ENCODE assay signal across 18 cellular contexts in the genomic region with DNA sequence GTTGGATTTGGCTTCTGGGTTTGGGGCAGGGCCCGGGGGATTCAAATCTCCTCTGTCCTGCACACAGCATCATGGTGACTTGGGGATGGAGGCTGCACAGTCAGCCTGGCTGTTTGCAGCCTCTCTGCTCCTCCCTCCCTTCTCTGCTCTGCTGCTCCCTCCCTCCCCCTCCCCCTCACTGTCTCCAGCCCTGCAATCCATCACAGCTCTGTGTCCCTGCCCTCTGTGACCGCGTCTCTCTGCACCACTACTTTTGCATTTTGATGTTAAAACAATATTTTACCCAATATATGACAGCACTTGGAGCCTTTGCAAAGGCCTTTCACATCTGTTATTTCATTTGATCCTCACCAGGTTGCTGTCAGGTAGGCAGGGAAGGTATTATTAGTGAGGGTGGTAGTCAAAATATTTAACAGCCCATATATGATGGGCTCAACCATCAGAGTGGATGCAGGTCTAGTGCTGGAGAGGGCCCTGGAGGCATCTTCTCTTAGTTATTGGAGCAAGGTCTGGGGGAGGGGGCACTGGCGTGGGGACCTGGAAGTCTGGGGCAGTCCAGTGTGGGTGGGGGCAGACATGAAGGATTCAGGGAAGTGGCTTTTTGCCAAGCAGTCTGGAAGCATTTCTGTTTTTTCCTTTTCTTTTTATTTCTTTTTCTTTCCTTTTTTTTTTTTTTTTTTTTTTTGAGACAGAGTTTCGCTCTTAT. TPM values are rescaled to one million over a fixed set of nuclear protein-coding genes. Genes with fewer than 3 reads are reported as not detected.
DNase-seq lines count a peak whose midpoint lies in the region; ATAC-seq and TF ChIP-seq lines count a peak whose summit lies in the region.
"Had no signal": no experiment of that assay in that cellular context is flagged by ENCODE, and none has a peak within 500 bp of the region (broad histone marks: within the 10 kb centered on the region; RNA-seq: fewer than 3 reads in every experiment).

No MANE protein-coding gene starts in this region.

- DNase-seq in Caki2 (ENCODE audit: low read depth) (peak; percentile 45), HuH-7 (ENCODE audit: low spot score) (peak; percentile 61), natural killer cell (no peak), SIG-M5 treated with dmso at 0.1 percent for 504 hours (lab: John Stamatoyannopoulos, UW; ENCODE audit: unreplicated experiment) (no peak), NAMALWA (ENCODE audit: low spot score) (no peak), DMS153 treated with DMSO at 0.1 percent for 48 hours (lab: John Stamatoyannopoulos, UW; ENCODE audit: unreplicated experiment) (no peak), DMS114 treated with DMSO at 0.1 percent for 48 hours (lab: John Stamatoyannopoulos, UW; ENCODE audit: unreplicated experiment) (no peak)
- DNase-seq: activated CD4-positive, alpha-beta T cell treated with anti-CD3 and anti-CD28 coated beads, Interleukin-2, amount 50 U/mL, for 48 hours; activated T-cell treated with anti-CD3 and anti-CD28 coated beads, Interleukin-2, amount 50 U/mL, for 4 hours; body of pancreas; KG1; NCI-H1694; PC-9; psoas muscle; tibial artery had no signal

- H3K4me1 Mint-ChIP-seq in natural killer cell: peaks cover 6 to 15% of the 10 kb centered on the region in 2 donors
- H3K4me1 Mint-ChIP-seq: activated naive CD4-positive, alpha-beta T cell treated with anti-CD3 and anti-CD28 coated beads, Interleukin-2, amount 50 U/mL, for 24 hours had no signal

- no peaks in the 10 kb centered on the region for H3K9me3 Mint-ChIP-seq in natural killer cell
- H3K9me3 Mint-ChIP-seq: activated naive CD4-positive, alpha-beta T cell treated with anti-CD3 and anti-CD28 coated beads, Interleukin-2, amount 50 U/mL, for 24 hours; activated T-cell treated with anti-CD3 and anti-CD28 coated beads, Interleukin-2, amount 50 U/mL, for 4 hours; stimulated activated effector memory CD8-positive, alpha-beta T cell treated with anti-CD3 and anti-CD28 coated beads, Interleukin-12 subunit alpha, Interleukin-12 subunit beta, amount 100 ng/mL, for 72 hours had no signal

- H3K27ac Mint-ChIP-seq in natural killer cell: no peak overlapping the region
- H3K27ac Mint-ChIP-seq: activated naive CD4-positive, alpha-beta T cell treated with anti-CD3 and anti-CD28 coated beads, Interleukin-2, amount 50 U/mL, for 24 hours had no signal

- H3K27me3 Mint-ChIP-seq in natural killer cell (ENCODE audit: low read depth in 2 of 2): peaks cover 43 to 45% of the 10 kb centered on the region in 2 donors

- in situ Hi-C loops in Caki2 (cut with HindIII; ENCODE audit: low pct_unique_long_range_greater_than_20kb, low sequenced_read_pairs): no loop called here

- no peak overlapping the region for H3K4me3 Mint-ChIP-seq in natural killer cell
- H3K4me3 Mint-ChIP-seq: activated naive CD4-positive, alpha-beta T cell treated with anti-CD3 and anti-CD28 coated beads, Interleukin-2, amount 50 U/mL, for 24 hours; activated T-cell treated with anti-CD3 and anti-CD28 coated beads, Interleukin-2, amount 50 U/mL, for 4 hours; stimulated activated effector memory CD8-positive, alpha-beta T cell treated with anti-CD3 and anti-CD28 coated beads, Interleukin-12 subunit alpha, Interleukin-12 subunit beta, amount 100 ng/mL, for 72 hours had no signal

- ATAC-seq in SK-N-SH treated with all-trans-retinoic acid at 6 μM for 48 hours (peak; percentile 73), natural killer cell (peak in 2 of 3 donors; percentile 35 to 58)
- ATAC-seq: activated T-cell treated with anti-CD3 and anti-CD28 coated beads, Interleukin-2, amount 50 U/mL, for 4 hours; body of pancreas; psoas muscle had no signal

- no peaks in the 10 kb centered on the region for H3K36me3 Mint-ChIP-seq in natural killer cell
- H3K36me3 Mint-ChIP-seq: activated naive CD4-positive, alpha-beta T cell treated with anti-CD3 and anti-CD28 coated beads, Interleukin-2, amount 50 U/mL, for 24 hours; stimulated activated effector memory CD8-positive, alpha-beta T cell treated with anti-CD3 and anti-CD28 coated beads, Interleukin-12 subunit alpha, Interleukin-12 subunit beta, amount 100 ng/mL, for 72 hours had no signal

- intact Hi-C loops in natural killer cell (cut with micrococcal nuclease): no loop called here

- no peak for TF ChIP-seq CTCF in natural killer cell (IDR thresholded peaks at IDR 0.05)

TF ChIP-seq in SK-N-SH treated with all-trans-retinoic acid at 6 μM for 48 hours, 23 proteins besides CTCF, POLR2A, EP300 and RAD21 (continues in another document):
- no peak for TF ChIP-seq ESRRG (CRISPR knock-in tag; IDR thresholded peaks at IDR 0.05)
- no peak for TF ChIP-seq GLIS3 (CRISPR knock-in tag; IDR thresholded peaks at IDR 0.05)
- TF ChIP-seq ZNF70 (CRISPR knock-in tag; IDR thresholded peaks at IDR 0.05): no peak
- no peak for TF ChIP-seq ISL1 (CRISPR knock-in tag; IDR thresholded peaks at IDR 0.05)
- TF ChIP-seq, protein P1, sequence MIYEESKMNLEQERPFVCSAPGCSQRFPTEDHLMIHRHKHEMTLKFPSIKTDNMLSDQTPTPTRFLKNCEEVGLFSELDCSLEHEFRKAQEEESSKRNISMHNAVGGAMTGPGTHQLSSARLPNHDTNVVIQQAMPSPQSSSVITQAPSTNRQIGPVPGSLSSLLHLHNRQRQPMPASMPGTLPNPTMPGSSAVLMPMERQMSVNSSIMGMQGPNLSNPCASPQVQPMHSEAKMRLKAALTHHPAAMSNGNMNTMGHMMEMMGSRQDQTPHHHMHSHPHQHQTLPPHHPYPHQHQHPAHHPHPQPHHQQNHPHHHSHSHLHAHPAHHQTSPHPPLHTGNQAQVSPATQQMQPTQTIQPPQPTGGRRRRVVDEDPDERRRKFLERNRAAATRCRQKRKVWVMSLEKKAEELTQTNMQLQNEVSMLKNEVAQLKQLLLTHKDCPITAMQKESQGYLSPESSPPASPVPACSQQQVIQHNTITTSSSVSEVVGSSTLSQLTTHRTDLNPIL (CRISPR knock-in tag; IDR thresholded peaks at IDR 0.05; ENCODE audit: low read depth): no peak
- TF ChIP-seq RARB (CRISPR knock-in tag; IDR thresholded peaks at IDR 0.05): no peak
- TF ChIP-seq, protein P2, sequence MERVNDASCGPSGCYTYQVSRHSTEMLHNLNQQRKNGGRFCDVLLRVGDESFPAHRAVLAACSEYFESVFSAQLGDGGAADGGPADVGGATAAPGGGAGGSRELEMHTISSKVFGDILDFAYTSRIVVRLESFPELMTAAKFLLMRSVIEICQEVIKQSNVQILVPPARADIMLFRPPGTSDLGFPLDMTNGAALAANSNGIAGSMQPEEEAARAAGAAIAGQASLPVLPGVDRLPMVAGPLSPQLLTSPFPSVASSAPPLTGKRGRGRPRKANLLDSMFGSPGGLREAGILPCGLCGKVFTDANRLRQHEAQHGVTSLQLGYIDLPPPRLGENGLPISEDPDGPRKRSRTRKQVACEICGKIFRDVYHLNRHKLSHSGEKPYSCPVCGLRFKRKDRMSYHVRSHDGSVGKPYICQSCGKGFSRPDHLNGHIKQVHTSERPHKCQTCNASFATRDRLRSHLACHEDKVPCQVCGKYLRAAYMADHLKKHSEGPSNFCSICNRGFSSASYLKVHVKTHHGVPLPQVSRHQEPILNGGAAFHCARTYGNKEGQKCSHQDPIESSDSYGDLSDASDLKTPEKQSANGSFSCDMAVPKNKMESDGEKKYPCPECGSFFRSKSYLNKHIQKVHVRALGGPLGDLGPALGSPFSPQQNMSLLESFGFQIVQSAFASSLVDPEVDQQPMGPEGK (CRISPR knock-in tag; IDR thresholded peaks at IDR 0.05; ENCODE audit: borderline replicate concordance): no peak
- TF ChIP-seq BACH2 (CRISPR knock-in tag; IDR thresholded peaks at IDR 0.05; ENCODE audit: borderline replicate concordance): no peak
- TF ChIP-seq ZNF8 (CRISPR knock-in tag; IDR thresholded peaks at IDR 0.05): no peak
- TF ChIP-seq SNAI2 (CRISPR knock-in tag; IDR thresholded peaks at IDR 0.05): no peak
- TF ChIP-seq, protein P3, sequence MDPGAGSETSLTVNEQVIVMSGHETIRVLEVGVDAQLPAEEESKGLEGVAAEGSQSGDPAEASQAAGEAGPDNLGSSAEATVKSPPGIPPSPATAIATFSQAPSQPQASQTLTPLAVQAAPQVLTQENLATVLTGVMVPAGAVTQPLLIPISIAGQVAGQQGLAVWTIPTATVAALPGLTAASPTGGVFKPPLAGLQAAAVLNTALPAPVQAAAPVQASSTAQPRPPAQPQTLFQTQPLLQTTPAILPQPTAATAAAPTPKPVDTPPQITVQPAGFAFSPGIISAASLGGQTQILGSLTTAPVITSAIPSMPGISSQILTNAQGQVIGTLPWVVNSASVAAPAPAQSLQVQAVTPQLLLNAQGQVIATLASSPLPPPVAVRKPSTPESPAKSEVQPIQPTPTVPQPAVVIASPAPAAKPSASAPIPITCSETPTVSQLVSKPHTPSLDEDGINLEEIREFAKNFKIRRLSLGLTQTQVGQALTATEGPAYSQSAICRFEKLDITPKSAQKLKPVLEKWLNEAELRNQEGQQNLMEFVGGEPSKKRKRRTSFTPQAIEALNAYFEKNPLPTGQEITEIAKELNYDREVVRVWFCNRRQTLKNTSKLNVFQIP (CRISPR knock-in tag; IDR thresholded peaks at IDR 0.05; ENCODE audit: borderline replicate concordance, low read depth): no peak
- no peak for TF ChIP-seq TOX (CRISPR knock-in tag; IDR thresholded peaks at IDR 0.05; ENCODE audit: borderline replicate concordance)
- no peak for TF ChIP-seq ARNTL (CRISPR knock-in tag; IDR thresholded peaks at IDR 0.05; ENCODE audit: borderline replicate concordance, low read depth)
- TF ChIP-seq OSR1 (CRISPR knock-in tag; IDR thresholded peaks at IDR 0.05): no peak

RNA-seq across cellular contexts. Expression of a gene that starts 16.3 kb away (rescaled TPM):
- total RNA-seq in Caki2 (2014; rRNA removed; shearing (Covaris generic); ENCODE audit: low replicate concordance): 44.0 and 62.8 TPM in 2 replicates
- total RNA-seq in natural killer cell: 100 to 1,000 TPM in 2 of 3 donors, 10 to 100 TPM in 1; 89.3 to 127 (median 115) TPM

Comparison
In these comparisons a context has a peak if more than half of its experiments do, and no peak if none do; other contexts are left out.
1. DNase-seq: peak in Caki2 (single experiment) and HuH-7 (single experiment); none in natural killer cell (single experiment), SIG-M5 treated with dmso at 0.1 percent for 504 hours (single experiment), NAMALWA (single experiment), DMS153 treated with DMSO at 0.1 percent for 48 hours (single experiment) and DMS114 treated with DMSO at 0.1 percent for 48 hours (single experiment).